ENCODE assay signal across 7 cellular contexts in the genomic region with DNA sequence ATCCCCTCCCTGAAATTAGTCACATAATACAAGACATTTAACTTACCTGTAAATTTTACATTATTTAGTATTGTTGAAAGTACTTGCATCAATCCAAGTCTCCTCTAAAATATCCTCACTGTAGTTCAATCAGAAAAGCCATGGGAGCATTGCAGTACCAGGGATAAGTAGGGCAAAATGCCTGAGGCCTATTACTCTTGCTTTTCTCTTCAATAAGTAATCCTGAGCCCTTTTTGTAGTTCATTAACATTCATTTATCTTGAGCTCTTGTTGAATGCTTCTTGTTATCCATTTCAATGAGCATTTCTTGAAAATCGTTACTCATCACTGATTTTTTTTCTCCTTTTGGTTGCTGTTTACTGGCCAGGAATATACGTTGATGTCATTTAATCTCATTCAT.
"Had no signal": no experiment of that assay in that cellular context is flagged by ENCODE, and none has a peak within 500 bp of the region (broad histone marks: within the 10 kb centered on the region; RNA-seq: fewer than 3 reads in every experiment).

No MANE protein-coding gene starts in this region.

- H3K4me3 ChIP-seq: GM23248 had no signal

- ATAC-seq: HCT116 had no signal

- H3K27ac ChIP-seq: GM23248 had no signal

- DNase-seq: GM23248, GOT3, H7, H9, HCEC 1CT, HFFc6 had no signal

- H2AFZ ChIP-seq: GM23248 had no signal

- H3K9ac ChIP-seq: GM23248 had no signal

- H3K4me3 Mint-ChIP-seq: H9, HFFc6 had no signal

- H3K27ac Mint-ChIP-seq: H9, HFFc6 had no signal
